Comparison of ENCODE assay signal across 15 cellular contexts in genomic region chr13:46559272-46559805, GRCh38.
"Had no signal": no experiment of that assay in that cellular context is flagged by ENCODE, and none has a peak within 500 bp of the region (broad histone marks: within the 10 kb centered on the region; RNA-seq: fewer than 3 reads in every experiment).

No MANE protein-coding gene starts in this region.

- DNase-seq: activated CD4-positive, alpha-beta T cell treated with anti-CD3 and anti-CD28 coated beads, Interleukin-2, amount 50 U/mL, for 48 hours; activated CD4-positive, CD25-positive, alpha-beta regulatory T cell treated with anti-CD3 and anti-CD28 coated beads, Interleukin-2, amount 50 U/mL, for 72 hours; activated gamma-delta T cell treated with Interleukin-2 at 50 U/mL for 16 hours; activated T-cell treated with anti-CD3 and anti-CD28 coated beads, Interleukin-2, amount 50 U/mL, for 48 hours; aorta; effector CD8-positive, alpha-beta T cell; hippocampal formation; kidney glomerular epithelial cell; lower lobe of right lung; naive thymus-derived CD4-positive, alpha-beta T cell; thyroid gland; uterus had no signal

- ATAC-seq: lower lobe of right lung; naive thymus-derived CD4-positive, alpha-beta T cell had no signal

- H2AFZ ChIP-seq: parathyroid adenoma had no signal

- H3K4me3 ChIP-seq: cardiac muscle cell, lower lobe of right lung, skin epidermis, thyroid gland, uterus had no signal

- H3K9ac ChIP-seq: parathyroid adenoma had no signal

- H3K4me1 ChIP-seq: thyroid gland had no signal

- H3K36me3 ChIP-seq: cardiac muscle cell, lower lobe of right lung, thyroid gland, uterus had no signal

- H3K27me3 ChIP-seq: cardiac muscle cell, thyroid gland, uterus had no signal

- H3K27ac ChIP-seq: cardiac muscle cell, lower lobe of right lung, parathyroid adenoma, skin epidermis, thyroid gland, uterus had no signal

- H3K9me3 ChIP-seq: lower lobe of right lung, thyroid gland, uterus had no signal
